ENCODE assay signal across 8 cellular contexts in the genomic region with DNA sequence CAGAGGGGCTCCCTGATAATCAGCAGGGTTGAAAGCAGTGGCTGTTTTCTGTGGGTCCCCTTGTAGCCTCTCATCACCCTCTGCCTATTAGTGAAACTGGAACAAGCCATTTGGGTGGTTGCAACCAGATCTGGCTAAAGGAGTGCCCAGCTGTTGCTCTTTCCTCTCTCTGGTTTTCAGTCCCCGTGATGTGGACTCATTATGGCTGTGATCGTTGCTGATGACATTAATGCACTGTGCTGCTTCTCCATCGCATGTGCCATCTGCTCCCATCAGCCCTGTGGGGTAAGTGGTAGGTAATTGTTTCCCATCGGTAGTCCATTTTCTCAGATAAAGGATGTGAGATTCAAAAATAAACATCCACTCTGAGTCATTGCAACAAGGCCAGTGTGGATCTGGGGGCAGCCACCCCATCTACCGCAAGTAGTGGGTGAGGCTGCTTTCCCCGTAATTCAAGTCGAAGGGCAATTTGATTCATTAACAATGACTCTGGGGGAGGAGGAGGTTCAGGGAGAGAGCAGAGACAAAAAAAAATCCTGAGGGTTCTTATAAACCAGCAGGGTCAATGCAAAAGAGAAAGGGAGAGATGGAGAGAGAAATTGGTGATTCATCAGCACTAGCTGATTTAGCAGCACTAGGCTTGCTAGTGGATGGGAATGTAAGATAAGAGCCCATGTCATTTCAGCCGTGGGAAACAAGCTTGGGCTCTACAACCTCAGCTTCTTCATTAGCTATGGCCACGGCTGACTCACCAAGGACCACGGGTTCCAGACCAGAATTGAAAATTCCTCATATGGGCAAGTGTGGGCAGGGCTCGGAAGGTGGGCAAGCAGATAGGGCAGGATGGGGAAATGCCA.
A peak's percentile ranks its signal among the peaks of the same experiment; 100 is the strongest.
DNase-seq lines count a peak whose midpoint lies in the region; ATAC-seq and TF ChIP-seq lines count a peak whose summit lies in the region.

No MANE protein-coding gene starts in this region.

- 59 to 71% methylated on average over 11 of the region's 11 CpGs for WGBS in lung, 2 donors
- 67 to 74% (median 72%) methylated on average over 10 to 11 of the region's 11 CpGs for WGBS in stomach, 5 donors

- DNase-seq in M059J (ENCODE audit: low read depth) (peak; percentile 94), SJCRH30 (peak; percentile 65 to 82), lung (ENCODE audit: low spot score) (peak; percentile 27), T-helper 2 cell (no peak), stomach (no peak), NCI-H2029 treated with DMSO at 0.1 percent for 48 hours (lab: John Stamatoyannopoulos, UW) (no peak)

- ATAC-seq in GM18861 (IDR thresholded peaks at IDR 0.05; ENCODE audit: unreplicated experiment), result peak; percentile 42
- no peak for ATAC-seq in lung (ENCODE audit: insufficient read depth, low FRiP score)
- ATAC-seq in HG02571 (IDR thresholded peaks at IDR 0.05; ENCODE audit: unreplicated experiment), result no peak

- peak overlapping the region; percentile 33 for H3K4me3 ChIP-seq in SJCRH30
- H3K4me3 ChIP-seq in lung, result no peak overlapping the region
- no peak overlapping the region for H3K4me3 ChIP-seq in stomach

- H3K27me3 ChIP-seq in SJCRH30 (no peaks in the 10 kb centered on the region), lung (ENCODE audit: control insufficient read depth, insufficient read depth) (no peaks in the 10 kb centered on the region), stomach (peaks cover 0 to 10% (median 0%) of the 10 kb centered on the region in 3 donors)

- intact Hi-C loops in stomach (cut with DNase I; ENCODE audit: low total_unique reads), result no loop called here

- H3K4me1 ChIP-seq in SJCRH30 (peaks cover 13% of the 10 kb centered on the region), lung (ENCODE audit: control insufficient read depth in 2 of 2, insufficient read depth in 2 of 2, low read length in 2 of 2) (peaks cover 0 to 2% of the 10 kb centered on the region in 2 donors), stomach (peaks cover 0 to 11% (median 4%) of the 10 kb centered on the region in 4 donors)

- no peak for TF ChIP-seq EP300 in stomach (IDR thresholded peaks at IDR 0.05)

- no peaks in the 10 kb centered on the region for H3K9me3 ChIP-seq in SJCRH30 (replicated peaks)
- peaks cover 0 to 2% of the 10 kb centered on the region in 2 donors for H3K9me3 ChIP-seq in lung (ENCODE audit: control insufficient read depth in 2 of 2, insufficient read depth in 1 of 2, low read length in 1 of 2)
- no peaks in the 10 kb centered on the region for H3K9me3 ChIP-seq in stomach

- H3K27ac ChIP-seq in SJCRH30, result peak overlapping the region; percentile 84
- H3K27ac ChIP-seq in lung (ENCODE audit: low read depth in 1 of 2, low read length in 1 of 2), result no peak overlapping the region
- H3K27ac ChIP-seq in stomach, result no peak overlapping the region

- TF ChIP-seq POLR2A in stomach (IDR thresholded peaks at IDR 0.05), result no peak

- TF ChIP-seq CTCF in lung (IDR thresholded peaks at IDR 0.05; ENCODE audit: control extremely low read depth, extremely low read depth) (no peak), stomach (IDR thresholded peaks at IDR 0.05) (no peak)

- H3K36me3 ChIP-seq in SJCRH30, result no peaks in the 10 kb centered on the region
- H3K36me3 ChIP-seq in lung (ENCODE audit: control insufficient read depth in 2 of 2, insufficient read depth in 2 of 2, low read length in 2 of 2), result no peaks in the 10 kb centered on the region
- H3K36me3 ChIP-seq in stomach, result no peaks in the 10 kb centered on the region

Comparison
In these comparisons a context has a peak if more than half of its experiments do, and no peak if none do; other contexts are left out.
1. DNase-seq: peak in M059J (single experiment), SJCRH30 (2 of 2) and lung (single experiment); none in T-helper 2 cell (0 of 5), stomach (single experiment) and NCI-H2029 treated with DMSO at 0.1 percent for 48 hours (single experiment).